Comparison of ENCODE assay signal across 5 cellular contexts in the genomic region with DNA sequence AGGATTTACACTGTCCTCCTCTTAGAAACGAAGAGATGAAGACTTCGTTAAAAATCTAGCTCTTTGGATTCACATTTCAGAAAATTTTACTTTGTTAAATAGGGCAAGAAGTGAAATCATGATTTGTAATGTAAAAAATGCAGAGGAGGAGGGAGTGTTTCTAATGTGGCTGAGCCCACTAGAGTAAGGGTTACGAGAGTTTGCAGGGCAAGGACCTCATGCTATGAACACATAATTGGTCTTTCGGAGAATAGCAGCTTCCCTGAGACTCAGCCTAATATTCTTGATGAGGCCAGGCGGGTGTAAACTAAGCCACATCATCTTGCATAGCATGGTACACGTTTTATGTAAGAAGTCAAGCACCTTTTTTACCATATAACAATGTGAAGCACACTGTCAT.
"Had no signal": no experiment of that assay in that cellular context is flagged by ENCODE, and none has a peak within 500 bp of the region (broad histone marks: within the 10 kb centered on the region; RNA-seq: fewer than 3 reads in every experiment).

No MANE protein-coding gene starts in this region.

- DNase-seq: H9, HCEC 1CT, IMR-90 had no signal

- H3K4me3 ChIP-seq: GM23338, K562 had no signal

- ATAC-seq: GM23338, K562 had no signal
